In the genomic region with DNA sequence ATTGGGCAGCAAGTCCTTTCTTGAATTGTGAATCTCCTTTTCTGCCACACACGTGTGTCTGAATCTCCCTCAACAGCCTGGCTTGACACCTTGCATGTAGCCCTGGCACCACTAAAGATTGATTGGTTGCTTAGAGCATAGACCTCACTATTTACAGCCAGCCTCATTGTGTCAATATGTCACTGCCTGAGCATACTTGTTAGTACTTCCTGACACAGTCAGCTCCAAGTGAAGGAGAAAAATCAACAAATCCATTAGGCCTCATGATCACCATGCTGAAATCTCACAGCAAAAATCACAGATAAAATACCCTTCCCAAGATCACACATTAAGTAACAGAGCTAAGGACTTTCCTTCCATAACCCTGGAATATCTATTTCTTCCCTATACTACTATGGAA, we compare ENCODE assay signal across 1 cellular context.
TF ChIP-seq lines count a peak whose summit lies in the region.

No MANE protein-coding gene starts in this region.

TF ChIP-seq in HepG2, 621 proteins besides CTCF, POLR2A, EP300 and RAD21 (continued from another document):
- TF ChIP-seq ZBED4 (CRISPR knock-in tag; IDR thresholded peaks at IDR 0.05; ENCODE audit: borderline replicate concordance), result no peak
- no peak for TF ChIP-seq SP140L (CRISPR knock-in tag; IDR thresholded peaks at IDR 0.05; ENCODE audit: borderline replicate concordance)
- no peak for TF ChIP-seq ZBTB26 (CRISPR knock-in tag; IDR thresholded peaks at IDR 0.05; ENCODE audit: borderline replicate concordance)
- 0 out of 2 replicates have a peak, but pooled peaks have one; percentile 17 for TF ChIP-seq ARID5B (CRISPR knock-in tag; IDR thresholded peaks at IDR 0.05)
- TF ChIP-seq SAP130 (CRISPR knock-in tag; IDR thresholded peaks at IDR 0.05; ENCODE audit: low read depth), result peak; percentile 35; the same call in 1 of the 2 replicates
- TF ChIP-seq, protein P1, sequence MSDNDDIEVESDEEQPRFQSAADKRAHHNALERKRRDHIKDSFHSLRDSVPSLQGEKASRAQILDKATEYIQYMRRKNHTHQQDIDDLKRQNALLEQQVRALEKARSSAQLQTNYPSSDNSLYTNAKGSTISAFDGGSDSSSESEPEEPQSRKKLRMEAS (IDR thresholded peaks at IDR 0.05), result peak; percentile 36; the same call in 1 of the 2 replicates
- TF ChIP-seq FOXA3 (CRISPR knock-in tag; IDR thresholded peaks at IDR 0.05), result peak; percentile 80
- TF ChIP-seq HDAC1 (CRISPR knock-in tag; IDR thresholded peaks at IDR 0.05), result peak; percentile 42; the same call in 1 of the 2 replicates
- TF ChIP-seq MAZ (IDR thresholded peaks at IDR 0.05; ENCODE audit: borderline replicate concordance, low read depth, low read length), result no peak
- no peak for TF ChIP-seq MAZ (CRISPR knock-in tag; IDR thresholded peaks at IDR 0.05; ENCODE audit: low read depth)
- TF ChIP-seq PAF1 (CRISPR knock-in tag; IDR thresholded peaks at IDR 0.05), result no peak
- TF ChIP-seq, protein P2, sequence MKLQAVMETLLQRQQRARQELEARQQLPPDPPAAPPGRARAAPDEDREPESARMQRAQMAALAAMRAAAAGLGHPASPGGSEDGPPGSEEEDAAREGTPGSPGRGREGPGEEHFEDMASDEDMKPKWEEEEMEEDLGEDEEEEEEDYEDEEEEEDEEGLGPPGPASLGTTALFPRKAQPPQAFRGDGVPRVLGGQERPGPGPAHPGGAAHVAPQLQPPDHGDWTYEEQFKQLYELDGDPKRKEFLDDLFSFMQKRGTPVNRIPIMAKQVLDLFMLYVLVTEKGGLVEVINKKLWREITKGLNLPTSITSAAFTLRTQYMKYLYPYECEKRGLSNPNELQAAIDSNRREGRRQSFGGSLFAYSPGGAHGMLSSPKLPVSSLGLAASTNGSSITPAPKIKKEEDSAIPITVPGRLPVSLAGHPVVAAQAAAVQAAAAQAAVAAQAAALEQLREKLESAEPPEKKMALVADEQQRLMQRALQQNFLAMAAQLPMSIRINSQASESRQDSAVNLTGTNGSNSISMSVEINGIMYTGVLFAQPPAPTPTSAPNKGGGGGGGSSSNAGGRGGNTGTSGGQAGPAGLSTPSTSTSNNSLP (IDR thresholded peaks at IDR 0.05; ENCODE audit: low read depth, low read length), result no peak
- no peak for TF ChIP-seq ZNF143 (CRISPR knock-in tag; IDR thresholded peaks at IDR 0.05)
- TF ChIP-seq, protein P3, sequence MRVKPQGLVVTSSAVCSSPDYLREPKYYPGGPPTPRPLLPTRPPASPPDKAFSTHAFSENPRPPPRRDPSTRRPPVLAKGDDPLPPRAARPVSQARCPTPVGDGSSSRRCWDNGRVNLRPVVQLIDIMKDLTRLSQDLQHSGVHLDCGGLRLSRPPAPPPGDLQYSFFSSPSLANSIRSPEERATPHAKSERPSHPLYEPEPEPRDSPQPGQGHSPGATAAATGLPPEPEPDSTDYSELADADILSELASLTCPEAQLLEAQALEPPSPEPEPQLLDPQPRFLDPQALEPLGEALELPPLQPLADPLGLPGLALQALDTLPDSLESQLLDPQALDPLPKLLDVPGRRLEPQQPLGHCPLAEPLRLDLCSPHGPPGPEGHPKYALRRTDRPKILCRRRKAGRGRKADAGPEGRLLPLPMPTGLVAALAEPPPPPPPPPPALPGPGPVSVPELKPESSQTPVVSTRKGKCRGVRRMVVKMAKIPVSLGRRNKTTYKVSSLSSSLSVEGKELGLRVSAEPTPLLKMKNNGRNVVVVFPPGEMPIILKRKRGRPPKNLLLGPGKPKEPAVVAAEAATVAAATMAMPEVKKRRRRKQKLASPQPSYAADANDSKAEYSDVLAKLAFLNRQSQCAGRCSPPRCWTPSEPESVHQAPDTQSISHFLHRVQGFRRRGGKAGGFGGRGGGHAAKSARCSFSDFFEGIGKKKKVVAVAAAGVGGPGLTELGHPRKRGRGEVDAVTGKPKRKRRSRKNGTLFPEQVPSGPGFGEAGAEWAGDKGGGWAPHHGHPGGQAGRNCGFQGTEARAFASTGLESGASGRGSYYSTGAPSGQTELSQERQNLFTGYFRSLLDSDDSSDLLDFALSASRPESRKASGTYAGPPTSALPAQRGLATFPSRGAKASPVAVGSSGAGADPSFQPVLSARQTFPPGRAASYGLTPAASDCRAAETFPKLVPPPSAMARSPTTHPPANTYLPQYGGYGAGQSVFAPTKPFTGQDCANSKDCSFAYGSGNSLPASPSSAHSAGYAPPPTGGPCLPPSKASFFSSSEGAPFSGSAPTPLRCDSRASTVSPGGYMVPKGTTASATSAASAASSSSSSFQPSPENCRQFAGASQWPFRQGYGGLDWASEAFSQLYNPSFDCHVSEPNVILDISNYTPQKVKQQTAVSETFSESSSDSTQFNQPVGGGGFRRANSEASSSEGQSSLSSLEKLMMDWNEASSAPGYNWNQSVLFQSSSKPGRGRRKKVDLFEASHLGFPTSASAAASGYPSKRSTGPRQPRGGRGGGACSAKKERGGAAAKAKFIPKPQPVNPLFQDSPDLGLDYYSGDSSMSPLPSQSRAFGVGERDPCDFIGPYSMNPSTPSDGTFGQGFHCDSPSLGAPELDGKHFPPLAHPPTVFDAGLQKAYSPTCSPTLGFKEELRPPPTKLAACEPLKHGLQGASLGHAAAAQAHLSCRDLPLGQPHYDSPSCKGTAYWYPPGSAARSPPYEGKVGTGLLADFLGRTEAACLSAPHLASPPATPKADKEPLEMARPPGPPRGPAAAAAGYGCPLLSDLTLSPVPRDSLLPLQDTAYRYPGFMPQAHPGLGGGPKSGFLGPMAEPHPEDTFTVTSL (CRISPR knock-in tag; IDR thresholded peaks at IDR 0.05; ENCODE audit: borderline replicate concordance), result peak; percentile 61; the same call in 1 of the 2 replicates
- no peak for TF ChIP-seq ZNF17 (CRISPR knock-in tag; IDR thresholded peaks at IDR 0.05)
- peak; percentile 77; the same call in 1 of the 2 replicates for TF ChIP-seq HHEX (CRISPR knock-in tag; IDR thresholded peaks at IDR 0.05)
- TF ChIP-seq ZNF839 (CRISPR knock-in tag; IDR thresholded peaks at IDR 0.05; ENCODE audit: borderline replicate concordance), result no peak
- TF ChIP-seq FOXP1 (IDR thresholded peaks at IDR 0.05), result no peak
- TF ChIP-seq FOXP1 (CRISPR knock-in tag; IDR thresholded peaks at IDR 0.05), result 0 out of 2 replicates have a peak, but pooled peaks have one; percentile 31
